Comparison of ENCODE assay signal across 20 cellular contexts in genomic region chr11:68804786-68805185, GRCh38. TPM values are rescaled to one million over a fixed set of nuclear protein-coding genes. Genes with fewer than 3 reads are reported as not detected.
DNase-seq lines count a peak whose midpoint lies in the region; ATAC-seq, FAIRE-seq and TF ChIP-seq lines count a peak whose summit lies in the region.
"Had no signal": no experiment of that assay in that cellular context is flagged by ENCODE, and none has a peak within 500 bp of the region (broad histone marks: within the 10 kb centered on the region; RNA-seq: fewer than 3 reads in every experiment).

No MANE protein-coding gene starts in this region.

- no peak overlapping the region for H4K91ac ChIP-seq in H1 (replicated peaks; ENCODE audit: insufficient read length, low read length)

- H3K79me1 ChIP-seq in H1 (ENCODE audit: low read depth, low read length) = no peaks in the 10 kb centered on the region

- H3K4ac ChIP-seq in H1 (replicated peaks; ENCODE audit: insufficient read length, low read depth, low read length) = no peak overlapping the region

- no peak for TF ChIP-seq POLR2A in HepG2 (IDR thresholded peaks at IDR 0.05; ENCODE audit: insufficient read depth in 1 of 2, low read depth in 2 of 2, low read length in 2 of 2)
- TF ChIP-seq POLR2A in right lobe of liver (IDR thresholded peaks at IDR 0.05) = no peak
- TF ChIP-seq POLR2A in H1 (IDR thresholded peaks at IDR 0.05; ENCODE audit: control extremely low read depth in 1 of 2, low read depth in 2 of 2, low read length in 2 of 2) = no peak

- H2AK5ac ChIP-seq in H1 (ENCODE audit: low read depth, low read length) = no peak overlapping the region

- H3K9me2 ChIP-seq in OCI-LY7 (ENCODE audit: insufficient read depth, low read length) = no peaks in the 10 kb centered on the region

- H3K4me1 ChIP-seq in HepG2 (ENCODE audit: insufficient read depth, low read length) = no peaks in the 10 kb centered on the region
- H3K4me1 ChIP-seq in right lobe of liver = no peaks in the 10 kb centered on the region
- no peaks in the 10 kb centered on the region for H3K4me1 ChIP-seq in OCI-LY7 (ENCODE audit: insufficient read depth, low read length, poor library complexity, severe bottlenecking)
- H3K4me1 ChIP-seq in H1 (replicated peaks in 1 of 4; ENCODE audit: control insufficient read depth in 3 of 4, insufficient read depth in 4 of 4, low read length in 3 of 4) = no peaks in the 10 kb centered on the region
- H3K4me1 ChIP-seq: HAP-1 had no signal

- no peaks in the 10 kb centered on the region for H3K79me2 ChIP-seq in HepG2 (ENCODE audit: insufficient read depth, low read length)
- no peaks in the 10 kb centered on the region for H3K79me2 ChIP-seq in OCI-LY7 (ENCODE audit: insufficient read depth, low read depth, low read length)
- no peaks in the 10 kb centered on the region for H3K79me2 ChIP-seq in H1 (ENCODE audit: control insufficient read depth in 1 of 2, insufficient read depth in 2 of 2, low read length in 2 of 2)

- H2BK12ac ChIP-seq in H1 (ENCODE audit: low read depth, low read length) = no peak overlapping the region

- no peak overlapping the region for H2BK120ac ChIP-seq in H1 (replicated peaks; ENCODE audit: low read depth, low read length)

- no peak for TF ChIP-seq EP300 in HepG2 (IDR thresholded peaks at IDR 0.05; ENCODE audit: low read depth in 2 of 2, low read length in 2 of 2)
- no peak for TF ChIP-seq EP300 in HepG2 (CRISPR knock-in tag; IDR thresholded peaks at IDR 0.05; ENCODE audit: borderline replicate concordance)
- TF ChIP-seq EP300 in H1 (IDR thresholded peaks at IDR 0.05; ENCODE audit: borderline replicate concordance in 1 of 2, low read depth in 2 of 2, low read length in 2 of 2) = no peak

- H3K27me3 ChIP-seq in HepG2 (ENCODE audit: control insufficient read depth in 1 of 2, insufficient read depth in 2 of 2, low read length in 2 of 2) (no peaks in the 10 kb centered on the region), right lobe of liver (no peaks in the 10 kb centered on the region), H1 (replicated peaks in 1 of 4; ENCODE audit: control insufficient read depth in 3 of 4, extremely low read depth in 1 of 4, insufficient read depth in 3 of 4, low read length in 3 of 4) (no peaks in the 10 kb centered on the region)
- H3K27me3 ChIP-seq: SJSA1 had no signal

- H4K8ac ChIP-seq in H1 (ENCODE audit: extremely low read depth, insufficient read depth, low read length) = no peak overlapping the region

- H4K5ac ChIP-seq in H1 (ENCODE audit: insufficient read length, low read depth, low read length) = no peak overlapping the region

- H3K9me3 ChIP-seq in HepG2 (ENCODE audit: low read length) (no peaks in the 10 kb centered on the region), right lobe of liver (no peaks in the 10 kb centered on the region), OCI-LY7 (ENCODE audit: low read length) (no peaks in the 10 kb centered on the region), H1 (ENCODE audit: insufficient read depth in 2 of 2, low read depth in 1 of 2, low read length in 1 of 2) (no peaks in the 10 kb centered on the region)
- H3K9me3 ChIP-seq: HAP-1, SJSA1 had no signal

- H3K23ac ChIP-seq in H1 (ENCODE audit: insufficient read length) = no peak overlapping the region

- no peak overlapping the region for H2AFZ ChIP-seq in HepG2 (ENCODE audit: low read length)
- no peak overlapping the region for H2AFZ ChIP-seq in OCI-LY7 (ENCODE audit: low read length)
- H2AFZ ChIP-seq in H1 (ENCODE audit: low read length) = no peak overlapping the region
- H2AFZ ChIP-seq: PC-9 had no signal

- FAIRE-seq in HepG2 (lab: Jason Lieb, UNC) (no peak), H1 (lab: Jason Lieb, UNC) (no peak)
- FAIRE-seq: G401.6 had no signal

- H4K20me1 ChIP-seq in HepG2 (ENCODE audit: insufficient read depth, low read length) (no peaks in the 10 kb centered on the region), OCI-LY7 (ENCODE audit: insufficient read depth, low read length) (no peaks in the 10 kb centered on the region), H1 (replicated peaks in 1 of 2; ENCODE audit: control insufficient read depth in 1 of 2, insufficient read depth in 2 of 2, low read length in 2 of 2) (no peaks in the 10 kb centered on the region)

- CTCF ChIA-PET in HepG2 (lab: Yijun Ruan, JAX; ENCODE audit: low intra/inter-chr PET ratio, low total read pairs) (no interaction called here), OCI-LY7 (lab: Charles Lee; ENCODE audit: unreplicated experiment) (no interaction called here), H1 (lab: Charles Lee; ENCODE audit: partially characterized antibody) (interaction anchor here (0.8 to 8.7 kb wide), 10 partner anchors 12 to 131 kb away, joined by 3 to 63 read pairs (median 3); no protein-coding TSS in a partner anchor)

- H3K23me2 ChIP-seq in H1 (ENCODE audit: low read depth, low read length) = no peaks in the 10 kb centered on the region

- H3K36me3 ChIP-seq in HepG2 (replicated peaks in 1 of 2; ENCODE audit: control insufficient read depth in 1 of 2, insufficient read depth in 2 of 2, low read length in 2 of 2) = no peaks in the 10 kb centered on the region
- peaks cover 0 to 60% (median 25%) of the 10 kb centered on the region in 4 donors for H3K36me3 ChIP-seq in right lobe of liver
- H3K36me3 ChIP-seq in OCI-LY7 (ENCODE audit: insufficient read depth, low read length) = no peaks in the 10 kb centered on the region
- H3K36me3 ChIP-seq in H1 (ENCODE audit: control insufficient read depth in 2 of 4, insufficient read depth in 4 of 4, low read length in 3 of 4) = no peaks in the 10 kb centered on the region; a peak in 1 of 8 replicates

- POLR2A ChIA-PET in HepG2 (lab: Yijun Ruan, JAX) (no interaction called here), OCI-LY7 (lab: Charles Lee) (no interaction called here), H1 (lab: Charles Lee; ENCODE audit: partially characterized antibody) (interaction anchor here (0.9 kb wide), 1 partner anchor 10 kb away, joined by 3 read pairs; no protein-coding TSS in a partner anchor)

- BruUV-seq in HepG2 (replicated peaks; lab: Mats Ljungman, UMichigan) (no TSS peak), OCI-LY7 (replicated peaks; lab: Mats Ljungman, UMichigan) (no TSS peak)

- DNase-seq in HepG2 (ENCODE audit: low spot score) = no peak
- no peak for DNase-seq in right lobe of liver
- DNase-seq in OCI-LY7 (ENCODE audit: low spot score) = no peak
- no peak for DNase-seq in H1 (ENCODE audit: low read depth in 1 of 2, low spot score in 2 of 2)
- no peak for DNase-seq in HCEC 1CT
- DNase-seq in NCI-H2196 (lab: John Stamatoyannopoulos, UW; ENCODE audit: unreplicated experiment) = no peak
- DNase-seq: DND-41, NCI-H1105 treated with DMSO at 0.1 percent for 48 hours, NCI-H1694, NCI-H2081 treated with DMSO at 0.1 percent for 48 hours, NCI-H510A, NCI-H774, PC-9, SW 1271 had no signal

- peak; percentile 30; the same call in 1 of the 3 replicates for ATAC-seq in HepG2
- no peak for ATAC-seq in right lobe of liver
- ATAC-seq in SK-N-SH treated with all-trans-retinoic acid at 6 μM for 48 hours = no peak
- ATAC-seq in HG03520 (IDR thresholded peaks at IDR 0.05; ENCODE audit: unreplicated experiment) = no peak

- H2BK15ac ChIP-seq in H1 (ENCODE audit: low read length) = no peak overlapping the region

- H3K14ac ChIP-seq in H1 (ENCODE audit: insufficient read length) = no peak overlapping the region

- intact Hi-C loops in HepG2 (cut with micrococcal nuclease; ENCODE audit: unreplicated experiment) (loop anchor here (10.0 kb wide), 1 partner anchor 150 kb away; no protein-coding TSS in a partner anchor), right lobe of liver (cut with DNase I) (no loop called here), OCI-LY7 (cut with micrococcal nuclease; ENCODE audit: unreplicated experiment) (no loop called here)

- H3K27ac ChIP-seq in HepG2 (ENCODE audit: extremely low read length, insufficient read depth, low read length) (no peak overlapping the region), right lobe of liver (no peak overlapping the region), OCI-LY7 (ENCODE audit: low read depth, low read length, poor library complexity, severe bottlenecking) (no peak overlapping the region), H1 (ENCODE audit: low read depth, low read length) (no peak overlapping the region)
- H3K27ac ChIP-seq: 22Rv1, PC-9, SJSA1 had no signal

- no peak overlapping the region for H3K56ac ChIP-seq in H1 (replicated peaks; ENCODE audit: insufficient read length, low read depth, low read length)

- H3K9ac ChIP-seq in HepG2 (ENCODE audit: insufficient read depth, low read depth, low read length) = no peak overlapping the region
- H3K9ac ChIP-seq in H1 (replicated peaks in 1 of 4; ENCODE audit: extremely low read depth in 1 of 4, low read depth in 3 of 4, low read length in 3 of 4) = no peak overlapping the region

- H3K4me3 ChIP-seq in HepG2 (replicated peaks in 1 of 3; ENCODE audit: insufficient read depth in 1 of 3, low read depth in 2 of 3, low read length in 3 of 3) (no peak overlapping the region), right lobe of liver (no peak overlapping the region), OCI-LY7 (ENCODE audit: low read depth, low read length, poor library complexity, severe bottlenecking) (no peak overlapping the region), H1 (ENCODE audit: extremely low read depth in 1 of 4, insufficient read depth in 2 of 4, low read depth in 3 of 4, low read length in 4 of 4) (no peak overlapping the region)
- H3K4me3 ChIP-seq: HAP-1, PC-9, SJSA1 had no signal

- no peak overlapping the region for H2BK20ac ChIP-seq in H1 (ENCODE audit: low read length)

- no peak overlapping the region for H3K18ac ChIP-seq in H1 (ENCODE audit: extremely low read depth, low read length)

- no peak overlapping the region for H2BK5ac ChIP-seq in H1 (ENCODE audit: low read depth, low read length)

- no peak overlapping the region for H3K4me2 ChIP-seq in HepG2 (ENCODE audit: low read depth, low read length)
- H3K4me2 ChIP-seq in OCI-LY7 (ENCODE audit: low read length) = no peak overlapping the region
- no peak overlapping the region for H3K4me2 ChIP-seq in H1 (ENCODE audit: insufficient read depth in 1 of 2, low read depth in 2 of 2, low read length in 2 of 2)
- H3K4me2 ChIP-seq: PC-9 had no signal

- no peak for TF ChIP-seq RAD21 in HepG2 (CRISPR knock-in tag; IDR thresholded peaks at IDR 0.05)
- TF ChIP-seq RAD21 in H1 (IDR thresholded peaks at IDR 0.05 in 1 of 2, conservative IDR thresholded peaks at IDR 0.05 in 1 of 2; ENCODE audit: low read depth in 2 of 2, low read length in 2 of 2) = peak in 1 of 2 experiments; percentile 27; a peak in 1 of 4 replicates

- TF ChIP-seq CTCF in HepG2 (CRISPR knock-in tag; IDR thresholded peaks at IDR 0.05) = no peak
- no peak for TF ChIP-seq CTCF in right lobe of liver (IDR thresholded peaks at IDR 0.05)
- TF ChIP-seq CTCF in OCI-LY7 (conservative IDR thresholded peaks at IDR 0.05; ENCODE audit: low read length) = peak; percentile 40
- peak; percentile 39 to 45 (median 42) for TF ChIP-seq CTCF in H1 (IDR thresholded peaks at IDR 0.05; ENCODE audit: control extremely low read depth in 1 of 3, insufficient read depth in 1 of 3, low read depth in 1 of 3, low read length in 3 of 3)

- in situ Hi-C loops in HepG2 (cut with HindIII; ENCODE audit: extremely low pct_ligation_motif_present, low pct_unique_long_range_greater_than_20kb) = no loop called here

- 83% methylated on average over 1 of the region's 3 CpGs for WGBS in HepG2 (ENCODE audit: low lambda C conversion rate)
- no CpG with 5 or more reads among the region's 3 CpGs for WGBS in right lobe of liver (ENCODE audit: insufficient coverage, low coverage, low lambda C conversion rate, missing lambda C conversion rate)
- 65% methylated on average over 2 of the region's 3 CpGs; no CpG with 5 or more reads in 1 of the 2 experiments for WGBS in H1 (ENCODE audit: extremely low coverage in 1 of 2, insufficient coverage in 1 of 2, insufficient read length in 1 of 2, insufficient replicate concordance in 2 of 2, low coverage in 1 of 2, low lambda C conversion rate in 2 of 2, missing lambda C conversion rate in 1 of 2), 2 experiments

RNA-seq across cellular contexts. Expression of gene CPT1A, which starts 36.9 kb away (rescaled TPM):
- total RNA-seq in HepG2 (2016; rRNA removed; fragmentation: Illumina TruSeq; extraction: Trizol) (5.9 and 7.0 TPM in 2 replicates), right lobe of liver (100 to 1,000 TPM in 3 of 6 experiments, 10 to 100 TPM in 3; 30.5 to 152 (median 90.8) TPM), OCI-LY7 (2022) (17.2 and 19.8 TPM in 2 replicates)
- total RNA-seq in HepG2 (2016; cell fraction: cytosol; rRNA removed; fragmentation: Illumina TruSeq; extraction: Trizol; ENCODE audit: low read depth) = 2.1 and 2.2 TPM in 2 replicates
- total RNA-seq in HepG2 (2016; cell fraction: insoluble cytoplasmic fraction; rRNA removed; fragmentation: Illumina TruSeq; extraction: Trizol) = 5.0 and 7.5 TPM in 2 replicates
- total RNA-seq in HepG2 (2016; cell fraction: membrane; rRNA removed; fragmentation: Illumina TruSeq; extraction: Trizol) = 4.1 and 4.3 TPM in 2 replicates
- 9.1 and 10.4 TPM in 2 replicates for total RNA-seq in HepG2 (2016; cell fraction: nucleus; rRNA removed; fragmentation: Illumina TruSeq; extraction: Trizol)
- polyA plus RNA-seq in HepG2 (2011; rRNA removed) (7.1 and 14.3 TPM in 2 replicates), H1 (2011; rRNA removed) (2.9 and 3.8 TPM in 2 replicates)
- 5.2 and 8.0 TPM in 2 replicates for polyA plus RNA-seq in HepG2 (2011; cell fraction: cytosol; rRNA removed)
- polyA plus RNA-seq in HepG2 (2011; cell fraction: nucleus; rRNA removed) = 21.8 and 25.1 TPM in 2 replicates
- polyA plus RNA-seq in HepG2 (2012) = 29.0 and 36.7 TPM in 2 replicates
- polyA plus RNA-seq in HepG2 (2016; cell fraction: cytosol; fragmentation: Illumina TruSeq; extraction: Trizol; ENCODE audit: low read depth) = 0.69 and 0.71 TPM in 2 replicates
- 3.6 and 4.1 TPM in 2 replicates for polyA plus RNA-seq in HepG2 (2016; cell fraction: insoluble cytoplasmic fraction; fragmentation: Illumina TruSeq; extraction: Trizol; ENCODE audit: low read depth)
- 1.4 and 1.9 TPM in 2 replicates for polyA plus RNA-seq in HepG2 (2016; cell fraction: membrane; fragmentation: Illumina TruSeq; extraction: Trizol; ENCODE audit: low read depth)
- 11.0 and 11.5 TPM in 2 replicates for polyA plus RNA-seq in HepG2 (2016; cell fraction: nucleus; fragmentation: Illumina TruSeq; extraction: Trizol; ENCODE audit: insufficient read depth, low read depth)
- polyA minus RNA-seq in HepG2 (2011; rRNA and poly(A)+ RNA removed; ENCODE audit: low replicate concordance) = 29.7 and 125 TPM in 2 replicates
- polyA minus RNA-seq in HepG2 (2011; cell fraction: cytosol; rRNA and poly(A)+ RNA removed) = 18.2 and 34.1 TPM in 2 replicates
- 14.2 and 22.8 TPM in 2 replicates for polyA minus RNA-seq in HepG2 (2011; cell fraction: nucleus; rRNA and poly(A)+ RNA removed)
- 5.5 and 7.0 TPM in 2 replicates for total RNA-seq in OCI-LY7 (2014; rRNA removed; shearing (Covaris generic))
- 9.6 and 12.2 TPM in 2 replicates for total RNA-seq in H1 (2021; fragmentation: NEBNext Ultra II Directional; extraction: Animal tissue kit (Norgen Biotek cat#: 25700))
- 3.0 TPM for polyA plus RNA-seq in H1 (2011; cell fraction: cytosol; rRNA removed)
- 5.9 TPM for polyA plus RNA-seq in H1 (2011; cell fraction: nucleus; rRNA removed)
- polyA plus RNA-seq in H1 (2012, experiment 1 of 2) = 5.4 to 7.2 TPM (median 6.1 TPM) in 4 replicates
- 2.6 TPM for polyA plus RNA-seq in H1 (2012, experiment 2 of 2)
- 9.5 TPM for polyA plus RNA-seq in H1 (2013, experiment 1 of 2)
- 10.8 TPM for polyA plus RNA-seq in H1 (2013, experiment 2 of 2)
- polyA minus RNA-seq in H1 (2011; rRNA and poly(A)+ RNA removed) = 9.7 and 10.9 TPM in 2 replicates
- polyA minus RNA-seq in H1 (2011; cell fraction: cytosol; rRNA and poly(A)+ RNA removed) = 5.1 TPM
- polyA minus RNA-seq in H1 (2011; cell fraction: nucleus; rRNA and poly(A)+ RNA removed) = 6.4 TPM

RNA-seq across cellular contexts. Expression of gene TESMIN, which starts 53.5 kb away (rescaled TPM):
- total RNA-seq in HepG2 (2016; rRNA removed; fragmentation: Illumina TruSeq; extraction: Trizol) = 0.15 and 0.60 TPM in 2 replicates
- total RNA-seq in HepG2 (2016; cell fraction: cytosol; rRNA removed; fragmentation: Illumina TruSeq; extraction: Trizol; ENCODE audit: low read depth) = 0.51 TPM in 1 of 2 replicates, not detected in the other
- total RNA-seq in HepG2 (2016; cell fraction: insoluble cytoplasmic fraction; rRNA removed; fragmentation: Illumina TruSeq; extraction: Trizol) = 0.30 and 0.79 TPM in 2 replicates
- total RNA-seq in HepG2 (2016; cell fraction: membrane; rRNA removed; fragmentation: Illumina TruSeq; extraction: Trizol) = 0.31 and 0.38 TPM in 2 replicates
- total RNA-seq in HepG2 (2016; cell fraction: nucleus; rRNA removed; fragmentation: Illumina TruSeq; extraction: Trizol) = 0.96 TPM in 1 of 2 replicates, not detected in the other
- polyA plus RNA-seq in HepG2 (2011; rRNA removed) = 0.22 and 0.45 TPM in 2 replicates
- 0.09 and 0.18 TPM in 2 replicates for polyA plus RNA-seq in HepG2 (2011; cell fraction: cytosol; rRNA removed)
- polyA plus RNA-seq in HepG2 (2011; cell fraction: nucleus; rRNA removed) = 0.69 and 0.88 TPM in 2 replicates
- 0.47 and 0.92 TPM in 2 replicates for polyA plus RNA-seq in HepG2 (2012)
- 0.32 and 0.66 TPM in 2 replicates for polyA plus RNA-seq in HepG2 (2016; cell fraction: cytosol; fragmentation: Illumina TruSeq; extraction: Trizol; ENCODE audit: low read depth)
- polyA plus RNA-seq in HepG2 (2016; cell fraction: insoluble cytoplasmic fraction; fragmentation: Illumina TruSeq; extraction: Trizol; ENCODE audit: low read depth) = 0.58 and 0.72 TPM in 2 replicates
- 0.20 and 0.56 TPM in 2 replicates for polyA plus RNA-seq in HepG2 (2016; cell fraction: membrane; fragmentation: Illumina TruSeq; extraction: Trizol; ENCODE audit: low read depth)
- polyA plus RNA-seq in HepG2 (2016; cell fraction: nucleus; fragmentation: Illumina TruSeq; extraction: Trizol; ENCODE audit: insufficient read depth, low read depth) = not detected in 2 replicates
- 0.10 and 0.42 TPM in 2 replicates for polyA minus RNA-seq in HepG2 (2011; rRNA and poly(A)+ RNA removed; ENCODE audit: low replicate concordance)
- polyA minus RNA-seq in HepG2 (2011; cell fraction: cytosol; rRNA and poly(A)+ RNA removed) = not detected in 2 replicates
- polyA minus RNA-seq in HepG2 (2011; cell fraction: nucleus; rRNA and poly(A)+ RNA removed) = 0.26 and 0.62 TPM in 2 replicates
- 1 to 10 TPM in 2 of 6 experiments, under 1 TPM in 4; 0.42 to 1.4 (median 0.80) TPM for total RNA-seq in right lobe of liver
- total RNA-seq in OCI-LY7 (2014; rRNA removed; shearing (Covaris generic)) = 10.4 and 13.0 TPM in 2 replicates
- total RNA-seq in OCI-LY7 (2022) = 19.4 and 24.0 TPM in 2 replicates
- total RNA-seq in H1 (2021; fragmentation: NEBNext Ultra II Directional; extraction: Animal tissue kit (Norgen Biotek cat#: 25700)) = 59.5 and 61.1 TPM in 2 replicates
- polyA plus RNA-seq in H1 (2011; rRNA removed) = 22.6 and 34.2 TPM in 2 replicates
- polyA plus RNA-seq in H1 (2011; cell fraction: cytosol; rRNA removed) = 31.0 TPM
- 47.1 TPM for polyA plus RNA-seq in H1 (2011; cell fraction: nucleus; rRNA removed)
- polyA plus RNA-seq in H1 (2012, experiment 1 of 2) = 36.6 to 47.7 TPM (median 40.3 TPM) in 4 replicates
- 29.6 TPM for polyA plus RNA-seq in H1 (2012, experiment 2 of 2)
- polyA plus RNA-seq in H1 (2013, experiment 1 of 2) = 42.0 TPM
- 36.9 TPM for polyA plus RNA-seq in H1 (2013, experiment 2 of 2)
- polyA minus RNA-seq in H1 (2011; rRNA and poly(A)+ RNA removed) = 11.8 and 12.3 TPM in 2 replicates
- polyA minus RNA-seq in H1 (2011; cell fraction: cytosol; rRNA and poly(A)+ RNA removed) = 35.5 TPM
- polyA minus RNA-seq in H1 (2011; cell fraction: nucleus; rRNA and poly(A)+ RNA removed) = 21.9 TPM

Comparison
In these comparisons a context has a peak if more than half of its experiments do, and no peak if none do; other contexts are left out.
1. CTCF ChIP-seq: peak in OCI-LY7 (single experiment) and H1 (3 of 3); none in HepG2 (single experiment) and right lobe of liver (0 of 4).
2. RNA of gene TESMIN, which starts 53.5 kb away (total RNA-seq): 59.5 to 61.1 TPM in H1 and 10.4 to 24.0 TPM in OCI-LY7; 0.42 to 1.4 TPM in right lobe of liver and 0.15 to 0.96 TPM in HepG2; every median in the first group is over 4 times any median in the second.
3. Of the 41 proteins assayed by ChIP-seq in both HepG2 and H1: peak only in HepG2: none; only in H1: CTCF; in both: none; in neither: 39; mixed calls (peak in some experiments, not most) for 1.